In the genomic region with DNA sequence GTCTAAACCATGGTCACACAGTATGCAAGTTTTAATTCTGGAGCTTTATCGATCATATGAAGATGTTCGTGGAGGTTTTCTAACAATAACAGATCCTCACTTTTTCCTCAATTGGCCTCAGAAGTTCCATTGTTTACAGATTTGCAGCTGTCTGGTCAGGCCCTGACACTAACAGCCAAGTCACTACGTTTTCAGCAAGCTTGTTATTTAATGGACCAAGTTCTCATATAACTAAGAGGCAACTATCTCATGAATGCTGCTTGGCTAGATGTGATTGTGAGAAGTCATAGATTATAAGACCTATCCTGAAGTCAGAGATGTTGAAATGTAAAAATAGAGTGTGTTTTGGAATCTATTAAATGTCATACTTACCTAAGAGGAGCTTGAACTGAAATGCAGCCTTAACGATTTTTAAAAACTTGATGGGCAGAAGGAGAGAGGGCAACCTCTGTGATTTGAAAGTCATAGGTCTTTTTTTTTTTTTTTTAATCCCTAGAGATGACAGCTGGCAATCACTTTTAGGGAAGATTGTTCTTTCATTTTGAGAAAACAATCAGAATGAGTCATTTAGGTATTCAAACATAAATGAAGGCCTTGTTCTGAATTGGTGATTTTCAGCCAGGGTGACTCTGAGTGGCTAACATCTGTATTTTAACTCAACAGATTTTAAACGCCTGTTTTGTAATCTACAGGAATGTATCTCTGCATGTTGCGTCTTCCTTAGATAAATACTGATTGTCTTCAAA, we compare ENCODE assay signal across 1 cellular context.
TF ChIP-seq lines count a peak whose summit lies in the region.

No MANE protein-coding gene starts in this region.

TF ChIP-seq in GM12878, 131 proteins besides CTCF, POLR2A, EP300 and RAD21 (continued from another document and continues in another):
- TF ChIP-seq, protein P1, sequence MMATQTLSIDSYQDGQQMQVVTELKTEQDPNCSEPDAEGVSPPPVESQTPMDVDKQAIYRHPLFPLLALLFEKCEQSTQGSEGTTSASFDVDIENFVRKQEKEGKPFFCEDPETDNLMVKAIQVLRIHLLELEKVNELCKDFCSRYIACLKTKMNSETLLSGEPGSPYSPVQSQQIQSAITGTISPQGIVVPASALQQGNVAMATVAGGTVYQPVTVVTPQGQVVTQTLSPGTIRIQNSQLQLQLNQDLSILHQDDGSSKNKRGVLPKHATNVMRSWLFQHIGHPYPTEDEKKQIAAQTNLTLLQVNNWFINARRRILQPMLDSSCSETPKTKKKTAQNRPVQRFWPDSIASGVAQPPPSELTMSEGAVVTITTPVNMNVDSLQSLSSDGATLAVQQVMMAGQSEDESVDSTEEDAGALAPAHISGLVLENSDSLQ (IDR thresholded peaks at IDR 0.05) = peak; percentile 91
- TF ChIP-seq, protein P2, sequence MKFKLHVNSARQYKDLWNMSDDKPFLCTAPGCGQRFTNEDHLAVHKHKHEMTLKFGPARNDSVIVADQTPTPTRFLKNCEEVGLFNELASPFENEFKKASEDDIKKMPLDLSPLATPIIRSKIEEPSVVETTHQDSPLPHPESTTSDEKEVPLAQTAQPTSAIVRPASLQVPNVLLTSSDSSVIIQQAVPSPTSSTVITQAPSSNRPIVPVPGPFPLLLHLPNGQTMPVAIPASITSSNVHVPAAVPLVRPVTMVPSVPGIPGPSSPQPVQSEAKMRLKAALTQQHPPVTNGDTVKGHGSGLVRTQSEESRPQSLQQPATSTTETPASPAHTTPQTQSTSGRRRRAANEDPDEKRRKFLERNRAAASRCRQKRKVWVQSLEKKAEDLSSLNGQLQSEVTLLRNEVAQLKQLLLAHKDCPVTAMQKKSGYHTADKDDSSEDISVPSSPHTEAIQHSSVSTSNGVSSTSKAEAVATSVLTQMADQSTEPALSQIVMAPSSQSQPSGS (IDR thresholded peaks at IDR 0.05; ENCODE audit: low read length) = peak; percentile 82
- TF ChIP-seq, protein P3, sequence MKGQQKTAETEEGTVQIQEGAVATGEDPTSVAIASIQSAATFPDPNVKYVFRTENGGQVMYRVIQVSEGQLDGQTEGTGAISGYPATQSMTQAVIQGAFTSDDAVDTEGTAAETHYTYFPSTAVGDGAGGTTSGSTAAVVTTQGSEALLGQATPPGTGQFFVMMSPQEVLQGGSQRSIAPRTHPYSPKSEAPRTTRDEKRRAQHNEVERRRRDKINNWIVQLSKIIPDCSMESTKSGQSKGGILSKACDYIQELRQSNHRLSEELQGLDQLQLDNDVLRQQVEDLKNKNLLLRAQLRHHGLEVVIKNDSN (IDR thresholded peaks at IDR 0.05; ENCODE audit: borderline replicate concordance, extremely low read length, insufficient read depth, low read depth, low read length) = no peak
- peak; percentile 90; the same call in 1 of the 2 replicates for TF ChIP-seq FOXM1 (IDR thresholded peaks at IDR 0.05; ENCODE audit: low read depth, low read length)
- TF ChIP-seq IKZF2 (IDR thresholded peaks at IDR 0.05) = peak; percentile 83 to 88
- TF ChIP-seq IRF4 (IDR thresholded peaks at IDR 0.05; ENCODE audit: low read depth, low read length) = peak; percentile 86
- peak; percentile 94 for TF ChIP-seq NFIC (IDR thresholded peaks at IDR 0.05; ENCODE audit: low read depth, low read length)
- TF ChIP-seq, protein P4, sequence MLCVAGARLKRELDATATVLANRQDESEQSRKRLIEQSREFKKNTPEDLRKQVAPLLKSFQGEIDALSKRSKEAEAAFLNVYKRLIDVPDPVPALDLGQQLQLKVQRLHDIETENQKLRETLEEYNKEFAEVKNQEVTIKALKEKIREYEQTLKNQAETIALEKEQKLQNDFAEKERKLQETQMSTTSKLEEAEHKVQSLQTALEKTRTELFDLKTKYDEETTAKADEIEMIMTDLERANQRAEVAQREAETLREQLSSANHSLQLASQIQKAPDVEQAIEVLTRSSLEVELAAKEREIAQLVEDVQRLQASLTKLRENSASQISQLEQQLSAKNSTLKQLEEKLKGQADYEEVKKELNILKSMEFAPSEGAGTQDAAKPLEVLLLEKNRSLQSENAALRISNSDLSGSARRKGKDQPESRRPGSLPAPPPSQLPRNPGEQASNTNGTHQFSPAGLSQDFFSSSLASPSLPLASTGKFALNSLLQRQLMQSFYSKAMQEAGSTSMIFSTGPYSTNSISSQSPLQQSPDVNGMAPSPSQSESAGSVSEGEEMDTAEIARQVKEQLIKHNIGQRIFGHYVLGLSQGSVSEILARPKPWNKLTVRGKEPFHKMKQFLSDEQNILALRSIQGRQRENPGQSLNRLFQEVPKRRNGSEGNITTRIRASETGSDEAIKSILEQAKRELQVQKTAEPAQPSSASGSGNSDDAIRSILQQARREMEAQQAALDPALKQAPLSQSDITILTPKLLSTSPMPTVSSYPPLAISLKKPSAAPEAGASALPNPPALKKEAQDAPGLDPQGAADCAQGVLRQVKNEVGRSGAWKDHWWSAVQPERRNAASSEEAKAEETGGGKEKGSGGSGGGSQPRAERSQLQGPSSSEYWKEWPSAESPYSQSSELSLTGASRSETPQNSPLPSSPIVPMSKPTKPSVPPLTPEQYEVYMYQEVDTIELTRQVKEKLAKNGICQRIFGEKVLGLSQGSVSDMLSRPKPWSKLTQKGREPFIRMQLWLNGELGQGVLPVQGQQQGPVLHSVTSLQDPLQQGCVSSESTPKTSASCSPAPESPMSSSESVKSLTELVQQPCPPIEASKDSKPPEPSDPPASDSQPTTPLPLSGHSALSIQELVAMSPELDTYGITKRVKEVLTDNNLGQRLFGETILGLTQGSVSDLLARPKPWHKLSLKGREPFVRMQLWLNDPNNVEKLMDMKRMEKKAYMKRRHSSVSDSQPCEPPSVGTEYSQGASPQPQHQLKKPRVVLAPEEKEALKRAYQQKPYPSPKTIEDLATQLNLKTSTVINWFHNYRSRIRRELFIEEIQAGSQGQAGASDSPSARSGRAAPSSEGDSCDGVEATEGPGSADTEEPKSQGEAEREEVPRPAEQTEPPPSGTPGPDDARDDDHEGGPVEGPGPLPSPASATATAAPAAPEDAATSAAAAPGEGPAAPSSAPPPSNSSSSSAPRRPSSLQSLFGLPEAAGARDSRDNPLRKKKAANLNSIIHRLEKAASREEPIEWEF (IDR thresholded peaks at IDR 0.05; ENCODE audit: insufficient replicate concordance, low read depth, low read length) = peak; percentile 56
- TF ChIP-seq MXI1 (IDR thresholded peaks at IDR 0.05; ENCODE audit: low read depth, low read length) = peak; percentile 55; the same call in 1 of the 2 replicates
- TF ChIP-seq MEF2B (IDR thresholded peaks at IDR 0.05; ENCODE audit: partially characterized antibody, poor library complexity, severe bottlenecking) = peak; percentile 95
- TF ChIP-seq PML (IDR thresholded peaks at IDR 0.05; ENCODE audit: low read length) = 0 out of 2 replicates have a peak, but pooled peaks have one; percentile 26
- peak; percentile 98 for TF ChIP-seq ZNF217 (IDR thresholded peaks at IDR 0.05)
- peak; percentile 81 for TF ChIP-seq BMI1 (IDR thresholded peaks at IDR 0.05; ENCODE audit: borderline replicate concordance)
- TF ChIP-seq MTA2 (IDR thresholded peaks at IDR 0.05; ENCODE audit: low read depth) = peak; percentile 89
- TF ChIP-seq CREM (IDR thresholded peaks at IDR 0.05; ENCODE audit: low read depth) = peak; percentile 67
- TF ChIP-seq CREB1 (IDR thresholded peaks at IDR 0.05; ENCODE audit: low read depth) = no peak
- TF ChIP-seq ATF7 (IDR thresholded peaks at IDR 0.05; ENCODE audit: low read depth) = 0 out of 2 replicates have a peak, but pooled peaks have one; percentile 24
- 0 out of 2 replicates have a peak, but pooled peaks have one; percentile 41 for TF ChIP-seq PAX5 (IDR thresholded peaks at IDR 0.05; ENCODE audit: borderline replicate concordance, low read depth, low read length)
- TF ChIP-seq BACH1 (IDR thresholded peaks at IDR 0.05; ENCODE audit: borderline replicate concordance) = peak; percentile 43; the same call in 1 of the 2 replicates
- TF ChIP-seq EED (IDR thresholded peaks at IDR 0.05; ENCODE audit: low read depth) = peak; percentile 16; the same call in 1 of the 2 replicates
- TF ChIP-seq NR2F1 (conservative IDR thresholded peaks at IDR 0.05) = peak; percentile 82
- TF ChIP-seq, protein P5, sequence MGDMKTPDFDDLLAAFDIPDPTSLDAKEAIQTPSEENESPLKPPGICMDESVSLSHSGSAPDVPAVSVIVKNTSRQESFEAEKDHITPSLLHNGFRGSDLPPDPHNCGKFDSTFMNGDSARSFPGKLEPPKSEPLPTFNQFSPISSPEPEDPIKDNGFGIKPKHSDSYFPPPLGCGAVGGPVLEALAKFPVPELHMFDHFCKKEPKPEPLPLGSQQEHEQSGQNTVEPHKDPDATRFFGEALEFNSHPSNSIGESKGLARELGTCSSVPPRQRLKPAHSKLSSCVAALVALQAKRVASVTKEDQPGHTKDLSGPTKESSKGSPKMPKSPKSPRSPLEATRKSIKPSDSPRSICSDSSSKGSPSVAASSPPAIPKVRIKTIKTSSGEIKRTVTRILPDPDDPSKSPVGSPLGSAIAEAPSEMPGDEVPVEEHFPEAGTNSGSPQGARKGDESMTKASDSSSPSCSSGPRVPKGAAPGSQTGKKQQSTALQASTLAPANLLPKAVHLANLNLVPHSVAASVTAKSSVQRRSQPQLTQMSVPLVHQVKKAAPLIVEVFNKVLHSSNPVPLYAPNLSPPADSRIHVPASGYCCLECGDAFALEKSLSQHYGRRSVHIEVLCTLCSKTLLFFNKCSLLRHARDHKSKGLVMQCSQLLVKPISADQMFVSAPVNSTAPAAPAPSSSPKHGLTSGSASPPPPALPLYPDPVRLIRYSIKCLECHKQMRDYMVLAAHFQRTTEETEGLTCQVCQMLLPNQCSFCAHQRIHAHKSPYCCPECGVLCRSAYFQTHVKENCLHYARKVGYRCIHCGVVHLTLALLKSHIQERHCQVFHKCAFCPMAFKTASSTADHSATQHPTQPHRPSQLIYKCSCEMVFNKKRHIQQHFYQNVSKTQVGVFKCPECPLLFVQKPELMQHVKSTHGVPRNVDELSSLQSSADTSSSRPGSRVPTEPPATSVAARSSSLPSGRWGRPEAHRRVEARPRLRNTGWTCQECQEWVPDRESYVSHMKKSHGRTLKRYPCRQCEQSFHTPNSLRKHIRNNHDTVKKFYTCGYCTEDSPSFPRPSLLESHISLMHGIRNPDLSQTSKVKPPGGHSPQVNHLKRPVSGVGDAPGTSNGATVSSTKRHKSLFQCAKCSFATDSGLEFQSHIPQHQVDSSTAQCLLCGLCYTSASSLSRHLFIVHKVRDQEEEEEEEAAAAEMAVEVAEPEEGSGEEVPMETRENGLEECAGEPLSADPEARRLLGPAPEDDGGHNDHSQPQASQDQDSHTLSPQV (IDR thresholded peaks at IDR 0.05) = peak; percentile 60; the same call in 1 of the 2 replicates
- 0 out of 4 replicates have a peak, but pooled peaks of 1 of the 2 experiments have one; percentile 21 for TF ChIP-seq CEBPB (IDR thresholded peaks at IDR 0.05; ENCODE audit: borderline replicate concordance in 1 of 2, low read depth in 2 of 2, low read length in 2 of 2)
- TF ChIP-seq, protein P6, sequence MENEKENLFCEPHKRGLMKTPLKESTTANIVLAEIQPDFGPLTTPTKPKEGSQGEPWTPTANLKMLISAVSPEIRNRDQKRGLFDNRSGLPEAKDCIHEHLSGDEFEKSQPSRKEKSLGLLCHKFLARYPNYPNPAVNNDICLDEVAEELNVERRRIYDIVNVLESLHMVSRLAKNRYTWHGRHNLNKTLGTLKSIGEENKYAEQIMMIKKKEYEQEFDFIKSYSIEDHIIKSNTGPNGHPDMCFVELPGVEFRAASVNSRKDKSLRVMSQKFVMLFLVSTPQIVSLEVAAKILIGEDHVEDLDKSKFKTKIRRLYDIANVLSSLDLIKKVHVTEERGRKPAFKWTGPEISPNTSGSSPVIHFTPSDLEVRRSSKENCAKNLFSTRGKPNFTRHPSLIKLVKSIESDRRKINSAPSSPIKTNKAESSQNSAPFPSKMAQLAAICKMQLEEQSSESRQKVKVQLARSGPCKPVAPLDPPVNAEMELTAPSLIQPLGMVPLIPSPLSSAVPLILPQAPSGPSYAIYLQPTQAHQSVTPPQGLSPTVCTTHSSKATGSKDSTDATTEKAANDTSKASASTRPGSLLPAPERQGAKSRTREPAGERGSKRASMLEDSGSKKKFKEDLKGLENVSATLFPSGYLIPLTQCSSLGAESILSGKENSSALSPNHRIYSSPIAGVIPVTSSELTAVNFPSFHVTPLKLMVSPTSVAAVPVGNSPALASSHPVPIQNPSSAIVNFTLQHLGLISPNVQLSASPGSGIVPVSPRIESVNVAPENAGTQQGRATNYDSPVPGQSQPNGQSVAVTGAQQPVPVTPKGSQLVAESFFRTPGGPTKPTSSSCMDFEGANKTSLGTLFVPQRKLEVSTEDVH (IDR thresholded peaks at IDR 0.05; ENCODE audit: low read depth, partially characterized antibody) = no peak
- no peak for TF ChIP-seq SREBF2 (IDR thresholded peaks at IDR 0.05; ENCODE audit: low read length)
- TF ChIP-seq ZNF384 (IDR thresholded peaks at IDR 0.05; ENCODE audit: borderline replicate concordance, low read depth, low read length) = peak; percentile 94
- no peak for TF ChIP-seq ZZZ3 (IDR thresholded peaks at IDR 0.05; ENCODE audit: control insufficient read depth, insufficient read length, low read depth)
- peak; percentile 87 for TF ChIP-seq TCF12 (IDR thresholded peaks at IDR 0.05; ENCODE audit: low read depth, low read length)
- peak; percentile 82 for TF ChIP-seq DPF2 (IDR thresholded peaks at IDR 0.05)
- TF ChIP-seq ZNF24 (IDR thresholded peaks at IDR 0.05) = peak; percentile 75
- TF ChIP-seq, protein P7, sequence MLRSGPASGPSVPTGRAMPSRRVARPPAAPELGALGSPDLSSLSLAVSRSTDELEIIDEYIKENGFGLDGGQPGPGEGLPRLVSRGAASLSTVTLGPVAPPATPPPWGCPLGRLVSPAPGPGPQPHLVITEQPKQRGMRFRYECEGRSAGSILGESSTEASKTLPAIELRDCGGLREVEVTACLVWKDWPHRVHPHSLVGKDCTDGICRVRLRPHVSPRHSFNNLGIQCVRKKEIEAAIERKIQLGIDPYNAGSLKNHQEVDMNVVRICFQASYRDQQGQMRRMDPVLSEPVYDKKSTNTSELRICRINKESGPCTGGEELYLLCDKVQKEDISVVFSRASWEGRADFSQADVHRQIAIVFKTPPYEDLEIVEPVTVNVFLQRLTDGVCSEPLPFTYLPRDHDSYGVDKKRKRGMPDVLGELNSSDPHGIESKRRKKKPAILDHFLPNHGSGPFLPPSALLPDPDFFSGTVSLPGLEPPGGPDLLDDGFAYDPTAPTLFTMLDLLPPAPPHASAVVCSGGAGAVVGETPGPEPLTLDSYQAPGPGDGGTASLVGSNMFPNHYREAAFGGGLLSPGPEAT (IDR thresholded peaks at IDR 0.05; ENCODE audit: low read depth) = peak; percentile 38; the same call in 1 of the 2 replicates
- TF ChIP-seq, protein P8, sequence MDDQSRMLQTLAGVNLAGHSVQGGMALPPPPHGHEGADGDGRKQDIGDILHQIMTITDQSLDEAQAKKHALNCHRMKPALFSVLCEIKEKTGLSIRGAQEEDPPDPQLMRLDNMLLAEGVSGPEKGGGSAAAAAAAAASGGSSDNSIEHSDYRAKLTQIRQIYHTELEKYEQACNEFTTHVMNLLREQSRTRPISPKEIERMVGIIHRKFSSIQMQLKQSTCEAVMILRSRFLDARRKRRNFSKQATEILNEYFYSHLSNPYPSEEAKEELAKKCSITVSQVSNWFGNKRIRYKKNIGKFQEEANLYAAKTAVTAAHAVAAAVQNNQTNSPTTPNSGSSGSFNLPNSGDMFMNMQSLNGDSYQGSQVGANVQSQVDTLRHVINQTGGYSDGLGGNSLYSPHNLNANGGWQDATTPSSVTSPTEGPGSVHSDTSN (IDR thresholded peaks at IDR 0.05; ENCODE audit: insufficient replicate concordance, low read depth, low read length) = peak; percentile 48
- TF ChIP-seq RCOR1 (conservative IDR thresholded peaks at IDR 0.05; ENCODE audit: low read depth, low read length) = 0 out of 2 replicates have a peak, but pooled peaks have one; percentile 73
- TF ChIP-seq ZBED1 (IDR thresholded peaks at IDR 0.05; ENCODE audit: borderline replicate concordance) = peak; percentile 88
- no peak for TF ChIP-seq TARDBP (IDR thresholded peaks at IDR 0.05; ENCODE audit: borderline replicate concordance)
- TF ChIP-seq IKZF1 (conservative IDR thresholded peaks at IDR 0.05) = peak; percentile 51
- TF ChIP-seq NFXL1 (IDR thresholded peaks at IDR 0.05; ENCODE audit: borderline replicate concordance) = no peak
- peak; percentile 48; the same call in 1 of the 2 replicates for TF ChIP-seq STAT3 (IDR thresholded peaks at IDR 0.05; ENCODE audit: low read depth, low read length)
- no peak for TF ChIP-seq NRF1 (conservative IDR thresholded peaks at IDR 0.05; ENCODE audit: low read depth, low read length)
